1 cellular context compared by ENCODE assay signal in genomic region chr15:31153531-31153930, GRCh38.
TF ChIP-seq lines count a peak whose summit lies in the region.

No MANE protein-coding gene starts in this region.

TF ChIP-seq in H1, 55 proteins besides CTCF, POLR2A, EP300 and RAD21:
- no peak for TF ChIP-seq POLR2AphosphoS5 (IDR thresholded peaks at IDR 0.05; ENCODE audit: low read depth, low read length)
- TF ChIP-seq SP2 (IDR thresholded peaks at IDR 0.05; ENCODE audit: low read length), result no peak
- TF ChIP-seq CBX5 (IDR thresholded peaks at IDR 0.05; ENCODE audit: low read depth, low read length), result no peak
- TF ChIP-seq RBBP5 (IDR thresholded peaks at IDR 0.05; ENCODE audit: borderline replicate concordance, low read depth, low read length), result no peak
- no peak for TF ChIP-seq GTF2F1 (IDR thresholded peaks at IDR 0.05; ENCODE audit: borderline replicate concordance, low read depth, low read length)
- TF ChIP-seq CEBPB (IDR thresholded peaks at IDR 0.05; ENCODE audit: low read depth, low read length), result no peak
- no peak for TF ChIP-seq SUZ12 (IDR thresholded peaks at IDR 0.05; ENCODE audit: low read length)
